Comparison of ENCODE assay signal across 8 cellular contexts in the genomic region with DNA sequence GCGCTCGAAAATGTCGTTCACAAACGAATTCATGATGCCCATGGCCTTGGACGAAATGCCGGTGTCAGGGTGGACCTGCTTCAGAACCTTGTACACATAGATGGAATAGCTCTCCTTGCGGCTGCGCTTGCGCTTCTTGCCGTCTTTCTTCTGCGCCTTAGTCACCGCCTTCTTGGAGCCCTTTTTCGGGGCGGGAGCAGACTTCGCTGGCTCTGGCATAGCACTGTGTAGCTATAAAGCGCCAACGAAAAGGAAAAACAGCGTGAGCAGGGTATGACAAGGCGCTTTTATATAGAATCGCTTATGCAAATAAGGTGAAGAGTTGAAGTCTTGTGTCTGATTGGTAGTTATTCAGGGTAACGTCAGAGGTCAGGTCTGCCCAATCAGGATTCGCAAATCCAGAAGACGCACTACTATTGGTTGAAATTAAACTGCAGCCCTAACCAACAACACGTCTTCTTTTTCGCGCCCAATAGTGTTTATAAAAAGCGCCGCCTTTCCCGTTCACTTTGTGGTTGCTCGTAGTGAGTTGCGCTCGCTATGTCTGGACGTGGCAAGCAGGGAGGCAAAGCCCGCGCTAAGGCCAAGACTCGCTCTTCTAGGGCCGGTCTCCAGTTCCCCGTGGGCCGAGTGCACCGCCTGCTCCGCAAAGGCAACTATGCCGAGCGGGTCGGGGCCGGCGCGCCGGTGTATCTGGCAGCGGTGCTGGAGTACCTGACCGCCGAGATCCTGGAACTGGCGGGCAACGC.
DNase-seq lines count a peak whose midpoint lies in the region; ATAC-seq and TF ChIP-seq lines count a peak whose summit lies in the region.

No MANE protein-coding gene starts in this region.

- ATAC-seq in GM18870 (IDR thresholded peaks at IDR 0.05; ENCODE audit: unreplicated experiment), result peak; percentile 78
- peak; percentile 64 for ATAC-seq in HG03135 (IDR thresholded peaks at IDR 0.05; ENCODE audit: unreplicated experiment)

- WGBS in spleen, 5 donors, result 0 to 1% (median 1%) methylated on average over 39 to 53 of the region's 53 CpGs

- POLR2A ChIA-PET in AG04449 (lab: Yijun Ruan, JAX), result interaction anchor here (0.6 to 5.9 kb wide), 28 partner anchors 13 to 1115 kb away, joined by 3 to 152 read pairs (median 4); a partner anchor contains a TSS

- peak; percentile 100 for DNase-seq in AG04449 (ENCODE audit: low read depth, low spot score)
- DNase-seq in NCI-H2196 (lab: John Stamatoyannopoulos, UW; ENCODE audit: unreplicated experiment), result peak; percentile 96
- peak; percentile 98 for DNase-seq in central memory CD4-positive, alpha-beta T cell
- DNase-seq in iris pigment epithelial cell (ENCODE audit: low read depth), result peak; percentile 100
- DNase-seq in spleen, result peak; percentile 96

- peaks cover 0 to 5% (median 0%) of the 10 kb centered on the region in 6 donors for H3K36me3 ChIP-seq in spleen

- peaks cover 9 to 73% (median 35%) of the 10 kb centered on the region in 6 donors for H3K4me1 ChIP-seq in spleen

- no peaks in the 10 kb centered on the region for H3K27me3 ChIP-seq in spleen (replicated peaks in 1 of 7)

- CTCF ChIA-PET in AG04449 (lab: Yijun Ruan, JAX), result interaction anchor here (0.9 to 8.1 kb wide), 4 partner anchors 27 to 762 kb away, joined by 3 to 50 read pairs (median 8); no protein-coding TSS in a partner anchor

- TF ChIP-seq CTCF in AG04449 (IDR thresholded peaks at IDR 0.05; ENCODE audit: insufficient read depth, low read length, missing control alignments) (no peak), VCaP (conservative IDR thresholded peaks at IDR 0.05) (no peak), spleen (IDR thresholded peaks at IDR 0.05 in 8 of 11, conservative IDR thresholded peaks at IDR 0.05 in 3 of 11) (peak in 1 of 11 experiments; percentile 15)

- TF ChIP-seq POLR2A in spleen (IDR thresholded peaks at IDR 0.05), result peak; percentile 96 to 99 (median 98)

- H3K27ac ChIP-seq in VCaP (peak overlapping the region; percentile 79), spleen (peak overlapping the region; percentile 92 to 99 (median 96))

- H3K9me3 ChIP-seq in spleen, result no peaks in the 10 kb centered on the region

- H3K4me3 ChIP-seq in AG04449 (ENCODE audit: low read depth, low read length) (peak overlapping the region; percentile 65), spleen (peak overlapping the region; percentile 35 to 72 (median 44))

- intact Hi-C loops in spleen (cut with DNase I; ENCODE audit: low total_unique reads), result no loop called here

Comparison
In these comparisons a context has a peak if more than half of its experiments do, and no peak if none do; other contexts are left out.
1. Peak in every context shown above with its lines: DNase-seq, ATAC-seq, H3K4me3 ChIP-seq and H3K27ac ChIP-seq.